ENCODE assay signal across 11 cellular contexts in the genomic region with DNA sequence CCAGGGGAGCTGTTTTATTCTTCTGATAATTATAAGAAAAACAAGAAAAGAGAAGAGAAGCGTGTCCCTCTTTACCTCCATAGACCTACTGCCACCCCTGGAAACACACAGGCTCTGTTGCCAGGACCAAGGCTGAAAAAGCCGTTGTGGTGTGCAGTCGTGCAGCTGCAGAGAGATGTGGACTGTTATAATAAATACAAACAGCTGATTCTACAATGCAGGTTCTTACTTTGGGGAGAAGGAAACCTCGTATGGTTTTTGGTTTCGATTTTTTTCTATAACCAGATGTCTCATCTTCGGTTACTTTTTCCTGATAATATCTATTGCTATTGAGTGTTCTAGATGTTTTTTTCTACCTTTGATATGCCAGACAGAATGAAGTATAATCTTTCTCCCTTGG. TPM values are rescaled to one million over a fixed set of nuclear protein-coding genes. Genes with fewer than 3 reads are reported as not detected.
DNase-seq lines count a peak whose midpoint lies in the region; ATAC-seq, FAIRE-seq and TF ChIP-seq lines count a peak whose summit lies in the region.
"Had no signal": no experiment of that assay in that cellular context is flagged by ENCODE, and none has a peak within 500 bp of the region (broad histone marks: within the 10 kb centered on the region; RNA-seq: fewer than 3 reads in every experiment).

No MANE protein-coding gene starts in this region.

- FAIRE-seq in HepG2 (lab: Jason Lieb, UNC) = no peak

- H3K79me2 ChIP-seq in DND-41 (ENCODE audit: insufficient read depth, low read length) (no peaks in the 10 kb centered on the region; the same call in 1 of the 2 replicates), HepG2 (ENCODE audit: insufficient read depth, low read length) (no peaks in the 10 kb centered on the region), OCI-LY7 (ENCODE audit: insufficient read depth, low read depth, low read length) (no peaks in the 10 kb centered on the region)

- DNase-seq in DND-41 = peak; percentile 88
- DNase-seq in OCI-M1 (lab: John Stamatoyannopoulos, UW) = peak; percentile 56
- peak in 33 of 42 donors; percentile 8 to 69 (median 33) for DNase-seq in head of caudate nucleus
- no peak for DNase-seq in HepG2 (ENCODE audit: low spot score)
- no peak for DNase-seq in OCI-LY7 (ENCODE audit: low spot score)
- no peak for DNase-seq in T-helper 9 cell
- DNase-seq in LoVo (ENCODE audit: low spot score) = no peak
- DNase-seq: NCI-H2171, trophoblast cell had no signal

- no peak for TF ChIP-seq POLR2A in HepG2 (IDR thresholded peaks at IDR 0.05; ENCODE audit: insufficient read depth in 1 of 2, low read depth in 2 of 2, low read length in 2 of 2)

- POLR2A ChIA-PET in HepG2 (lab: Yijun Ruan, JAX) = no interaction called here
- POLR2A ChIA-PET in OCI-LY7 (lab: Charles Lee) = no interaction called here

- H3K4me1 ChIP-seq in DND-41 (ENCODE audit: insufficient read depth, low read length) = peaks cover 95% of the 10 kb centered on the region
- no peaks in the 10 kb centered on the region for H3K4me1 ChIP-seq in HepG2 (ENCODE audit: insufficient read depth, low read length)
- H3K4me1 ChIP-seq in OCI-LY7 (ENCODE audit: insufficient read depth, low read length, poor library complexity, severe bottlenecking) = no peaks in the 10 kb centered on the region

- H3K9me3 ChIP-seq in DND-41 (ENCODE audit: insufficient read depth, low read length, severe bottlenecking) (no peaks in the 10 kb centered on the region), HepG2 (ENCODE audit: low read length) (no peaks in the 10 kb centered on the region), OCI-LY7 (ENCODE audit: low read length) (no peaks in the 10 kb centered on the region)

- H3K36me3 ChIP-seq in DND-41 (ENCODE audit: insufficient read depth, low read length) = no peaks in the 10 kb centered on the region
- H3K36me3 ChIP-seq in HepG2 (replicated peaks in 1 of 2; ENCODE audit: control insufficient read depth in 1 of 2, insufficient read depth in 2 of 2, low read length in 2 of 2) = no peaks in the 10 kb centered on the region
- H3K36me3 ChIP-seq in OCI-LY7 (ENCODE audit: insufficient read depth, low read length) = no peaks in the 10 kb centered on the region

- ATAC-seq in DND-41 (ENCODE audit: insufficient read depth, low read depth) (peak; percentile 89), GM21515 (IDR thresholded peaks at IDR 0.05; ENCODE audit: unreplicated experiment) (peak; percentile 65), HepG2 (no peak)

- H3K27me3 ChIP-seq in DND-41 (ENCODE audit: insufficient read depth, low read length, poor library complexity) (no peaks in the 10 kb centered on the region), HepG2 (ENCODE audit: control insufficient read depth in 1 of 2, insufficient read depth in 2 of 2, low read length in 2 of 2) (0 out of 5 replicates have a peak, but pooled peaks cover 0 to 10% of the 10 kb centered on the region in 2 experiments)

- intact Hi-C loops in head of caudate nucleus (cut with DNase I) (no loop called here), HepG2 (cut with micrococcal nuclease; ENCODE audit: unreplicated experiment) (no loop called here), OCI-LY7 (cut with micrococcal nuclease; ENCODE audit: unreplicated experiment) (no loop called here)

- peak overlapping the region; percentile 50 for H3K4me2 ChIP-seq in DND-41 (ENCODE audit: insufficient read depth, low read length)
- no peak overlapping the region for H3K4me2 ChIP-seq in HepG2 (ENCODE audit: low read depth, low read length)
- no peak overlapping the region for H3K4me2 ChIP-seq in OCI-LY7 (ENCODE audit: low read length)

- no peaks in the 10 kb centered on the region for H3K9me2 ChIP-seq in OCI-LY7 (ENCODE audit: insufficient read depth, low read length)

- no peak overlapping the region for H2AFZ ChIP-seq in DND-41 (ENCODE audit: low read depth, low read length)
- no peak overlapping the region for H2AFZ ChIP-seq in HepG2 (ENCODE audit: low read length)
- no peak overlapping the region for H2AFZ ChIP-seq in OCI-LY7 (ENCODE audit: low read length)

- H4K20me1 ChIP-seq in DND-41 (ENCODE audit: insufficient read depth, low read length) (no peaks in the 10 kb centered on the region), HepG2 (ENCODE audit: insufficient read depth, low read length) (no peaks in the 10 kb centered on the region), OCI-LY7 (ENCODE audit: insufficient read depth, low read length) (no peaks in the 10 kb centered on the region)

- 0 out of 4 replicates have a peak overlapping the region, but pooled peaks of 1 of the 2 experiments have one; percentile 5 for H3K4me3 ChIP-seq in DND-41 (ENCODE audit: low read depth in 1 of 2, low read length in 2 of 2)
- no peak overlapping the region for H3K4me3 ChIP-seq in HepG2 (replicated peaks in 1 of 3; ENCODE audit: insufficient read depth in 1 of 3, low read depth in 2 of 3, low read length in 3 of 3)
- no peak overlapping the region for H3K4me3 ChIP-seq in OCI-LY7 (ENCODE audit: low read depth, low read length, poor library complexity, severe bottlenecking)

- TF ChIP-seq CTCF in DND-41 (IDR thresholded peaks at IDR 0.05; ENCODE audit: borderline replicate concordance, extremely low read depth, low read length, poor library complexity, severe bottlenecking) = peak; percentile 31
- no peak for TF ChIP-seq CTCF in HepG2 (CRISPR knock-in tag; IDR thresholded peaks at IDR 0.05)
- TF ChIP-seq CTCF in OCI-LY7 (conservative IDR thresholded peaks at IDR 0.05; ENCODE audit: low read length) = no peak

- H3K9ac ChIP-seq in DND-41 (ENCODE audit: low read depth, low read length) = peak overlapping the region; percentile 50
- H3K9ac ChIP-seq in HepG2 (ENCODE audit: insufficient read depth, low read depth, low read length) = no peak overlapping the region

- H3K27ac ChIP-seq in DND-41 (ENCODE audit: low read length) (peak overlapping the region; percentile 91), HepG2 (ENCODE audit: extremely low read length, insufficient read depth, low read length) (no peak overlapping the region), OCI-LY7 (ENCODE audit: low read depth, low read length, poor library complexity, severe bottlenecking) (no peak overlapping the region)

- CTCF ChIA-PET in HepG2 (lab: Yijun Ruan, JAX; ENCODE audit: low intra/inter-chr PET ratio, low total read pairs) (no interaction called here), OCI-LY7 (lab: Charles Lee; ENCODE audit: unreplicated experiment) (no interaction called here)

- 5% methylated on average over 6 of the region's 6 CpGs for whole genome bisulfite sequencing in HepG2 (ENCODE audit: low lambda C conversion rate)

- no peak for TF ChIP-seq EP300 in HepG2 (IDR thresholded peaks at IDR 0.05; ENCODE audit: low read depth in 2 of 2, low read length in 2 of 2)
- TF ChIP-seq EP300 in HepG2 (CRISPR knock-in tag; IDR thresholded peaks at IDR 0.05; ENCODE audit: borderline replicate concordance) = no peak

- BruUV-seq in HepG2 (replicated peaks; lab: Mats Ljungman, UMichigan) (no TSS peak), OCI-LY7 (replicated peaks; lab: Mats Ljungman, UMichigan) (no TSS peak)

- in situ Hi-C loops in HepG2 (cut with HindIII; ENCODE audit: extremely low pct_ligation_motif_present, low pct_unique_long_range_greater_than_20kb) = no loop called here

- TF ChIP-seq RAD21 in HepG2 (CRISPR knock-in tag; IDR thresholded peaks at IDR 0.05) = no peak

TF ChIP-seq in HepG2, 621 proteins besides CTCF, POLR2A, EP300 and RAD21:
- no peak for TF ChIP-seq ZNF782 (CRISPR knock-in tag; IDR thresholded peaks at IDR 0.05; ENCODE audit: borderline replicate concordance)

RNA-seq across cellular contexts. Expression of a gene that starts 28.1 kb away (rescaled TPM):
- total RNA-seq in HepG2 (2016; rRNA removed; fragmentation: Illumina TruSeq; extraction: Trizol) (not detected in 2 replicates), OCI-LY7 (2022) (not detected in 2 replicates)
- total RNA-seq in HepG2 (2016; cell fraction: cytosol; rRNA removed; fragmentation: Illumina TruSeq; extraction: Trizol; ENCODE audit: low read depth) = not detected in 2 replicates
- total RNA-seq in HepG2 (2016; cell fraction: insoluble cytoplasmic fraction; rRNA removed; fragmentation: Illumina TruSeq; extraction: Trizol) = not detected in 2 replicates
- total RNA-seq in HepG2 (2016; cell fraction: membrane; rRNA removed; fragmentation: Illumina TruSeq; extraction: Trizol) = not detected in 2 replicates
- not detected in 2 replicates for total RNA-seq in HepG2 (2016; cell fraction: nucleus; rRNA removed; fragmentation: Illumina TruSeq; extraction: Trizol)
- 0.03 TPM in 1 of 2 replicates, not detected in the other for polyA plus RNA-seq in HepG2 (2011; rRNA removed)
- not detected in 2 replicates for polyA plus RNA-seq in HepG2 (2011; cell fraction: cytosol; rRNA removed)
- 0.03 and 0.12 TPM in 2 replicates for polyA plus RNA-seq in HepG2 (2011; cell fraction: nucleus; rRNA removed)
- polyA plus RNA-seq in HepG2 (2012) = 0.11 TPM in 1 of 2 replicates, not detected in the other
- polyA plus RNA-seq in HepG2 (2016; cell fraction: cytosol; fragmentation: Illumina TruSeq; extraction: Trizol; ENCODE audit: low read depth) = not detected in 2 replicates
- polyA plus RNA-seq in HepG2 (2016; cell fraction: insoluble cytoplasmic fraction; fragmentation: Illumina TruSeq; extraction: Trizol; ENCODE audit: low read depth) = not detected in 2 replicates
- polyA plus RNA-seq in HepG2 (2016; cell fraction: membrane; fragmentation: Illumina TruSeq; extraction: Trizol; ENCODE audit: low read depth) = not detected in 2 replicates
- not detected in 2 replicates for polyA plus RNA-seq in HepG2 (2016; cell fraction: nucleus; fragmentation: Illumina TruSeq; extraction: Trizol; ENCODE audit: insufficient read depth, low read depth)
- 0.28 TPM in 1 of 2 replicates, not detected in the other for polyA minus RNA-seq in HepG2 (2011; rRNA and poly(A)+ RNA removed; ENCODE audit: low replicate concordance)
- polyA minus RNA-seq in HepG2 (2011; cell fraction: cytosol; rRNA and poly(A)+ RNA removed) = not detected in 2 replicates
- polyA minus RNA-seq in HepG2 (2011; cell fraction: nucleus; rRNA and poly(A)+ RNA removed) = 0.12 and 0.26 TPM in 2 replicates
- 0.16 TPM in 1 of 2 replicates, not detected in the other for total RNA-seq in OCI-LY7 (2014; rRNA removed; shearing (Covaris generic))
- total RNA-seq: fibroblast of lung had no signal
- polyA plus RNA-seq: fibroblast of lung had no signal

Comparison
In these comparisons a context has a peak if more than half of its experiments do, and no peak if none do; other contexts are left out.
1. DNase-seq: peak in DND-41 (single experiment), OCI-M1 (single experiment) and head of caudate nucleus (33 of 42); none in HepG2 (single experiment), OCI-LY7 (single experiment), T-helper 9 cell (single experiment) and LoVo (single experiment).